Comparison of ENCODE assay signal across 30 cellular contexts in the genomic region with DNA sequence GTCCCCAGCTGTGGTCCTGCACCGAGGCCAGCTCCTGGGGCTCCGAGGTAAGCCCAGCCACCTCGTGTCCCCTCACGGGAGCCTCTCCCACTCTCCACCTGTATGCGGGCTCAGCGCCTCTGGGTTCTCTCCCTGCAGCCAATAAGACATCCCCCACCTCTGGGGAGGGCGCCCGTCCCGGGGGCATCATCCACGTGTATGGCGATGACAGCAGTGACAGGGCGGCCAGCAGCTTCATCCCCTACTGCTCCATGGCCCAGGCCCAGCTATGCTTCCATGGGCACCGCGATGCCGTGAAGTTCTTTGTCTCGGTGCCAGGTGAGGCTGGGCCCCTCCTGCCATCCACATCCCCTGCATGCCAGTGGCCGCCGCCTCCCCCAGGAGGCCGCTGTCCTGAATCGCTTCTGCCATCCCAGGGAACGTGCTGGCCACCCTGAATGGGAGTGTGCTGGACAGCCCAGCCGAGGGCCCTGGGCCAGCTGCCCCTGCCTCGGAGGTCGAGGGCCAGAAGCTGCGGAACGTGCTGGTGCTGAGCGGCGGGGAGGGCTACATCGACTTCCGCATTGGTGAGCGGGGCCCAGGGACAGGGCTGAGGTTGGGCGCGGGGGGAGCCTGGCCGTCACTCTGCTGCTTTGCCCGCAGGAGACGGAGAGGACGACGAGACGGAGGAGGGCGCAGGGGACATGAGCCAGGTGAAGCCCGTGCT. TPM values are rescaled to one million over a fixed set of nuclear protein-coding genes. Genes with fewer than 3 reads are reported as not detected.
DNase-seq lines count a peak whose midpoint lies in the region; ATAC-seq, FAIRE-seq and TF ChIP-seq lines count a peak whose summit lies in the region.
"Had no signal": no experiment of that assay in that cellular context is flagged by ENCODE, and none has a peak within 500 bp of the region (broad histone marks: within the 10 kb centered on the region; RNA-seq: fewer than 3 reads in every experiment).

No MANE protein-coding gene starts in this region.

- CTCF ChIA-PET in A549 (lab: Yijun Ruan, JAX) (interaction anchor here (1.7 to 8.5 kb wide), 3 partner anchors 8 to 61 kb away, joined by 4 to 56 read pairs (median 7); a partner anchor contains a TSS), K562 (lab: Yijun Ruan, JAX; ENCODE audit: low intra/inter-chr PET ratio) (no interaction called here)

- no peaks in the 10 kb centered on the region for H3K27me3 ChIP-seq in K562 (ENCODE audit: control insufficient read depth in 2 of 2, insufficient read depth in 2 of 2, low read length in 2 of 2)
- H3K27me3 ChIP-seq: BLaER1 treated with 17β-estradiol and CSF1 and Interleukin-3, amounts not matched to agents 10 nM and 100 nM; colonic mucosa; gastrocnemius medialis; neural progenitor cell; right atrium auricular region; tibial artery had no signal

- BruUV-seq in K562 (replicated peaks; lab: Mats Ljungman, UMichigan): no TSS peak

- H3K4me3 ChIP-seq in A549 (no peak overlapping the region), K562 (no peak overlapping the region)
- H3K4me3 ChIP-seq: BLaER1 treated with 17β-estradiol and CSF1 and Interleukin-3, amounts not matched to agents 10 nM and 100 nM; colonic mucosa; gastrocnemius medialis; neural progenitor cell; right atrium auricular region; smooth muscle cell; tibial artery had no signal

- no peaks in the 10 kb centered on the region for H3K9me1 ChIP-seq in K562 (ENCODE audit: control insufficient read depth, insufficient read depth, low read length)

- no peak overlapping the region for H2AFZ ChIP-seq in K562 (ENCODE audit: low read depth, low read length)
- H2AFZ ChIP-seq: neural progenitor cell had no signal

- 88% methylated on average over 29 of the region's 41 CpGs for WGBS in A549 (ENCODE audit: missing lambda C conversion rate)
- WGBS in K562 (ENCODE audit: insufficient coverage, low coverage, missing lambda C conversion rate): 91% methylated on average over 28 of the region's 41 CpGs

- ATAC-seq in A549 (no peak), K562 (no peak), GM19455 (IDR thresholded peaks at IDR 0.05; ENCODE audit: unreplicated experiment) (no peak)
- ATAC-seq: activated CD4-positive, alpha-beta T cell treated with anti-CD3 and anti-CD28 coated beads for 36 hours; activated CD8-positive, alpha-beta T cell treated with anti-CD3 and anti-CD28 coated beads for 36 hours; gastrocnemius medialis; HCT116; left ventricle myocardium superior had no signal

- no peak for TF ChIP-seq POLR2A in A549 (IDR thresholded peaks at IDR 0.05; ENCODE audit: low read length)
- TF ChIP-seq POLR2A in GM12891 (IDR thresholded peaks at IDR 0.05; ENCODE audit: low read depth, low read length): peak; percentile 34; the same call in 1 of the 2 replicates
- TF ChIP-seq POLR2A in K562 (conservative IDR thresholded peaks at IDR 0.05): no peak

- in situ Hi-C loops in K562 (cut with MboI): no loop called here

- peaks cover 78% of the 10 kb centered on the region; the same call in 2 of the 3 replicates for H3K36me3 ChIP-seq in K562 (ENCODE audit: control insufficient read depth, insufficient read depth, low read length)
- H3K36me3 ChIP-seq: neural progenitor cell had no signal

- H4K20me1 ChIP-seq in K562 (replicated peaks; ENCODE audit: control insufficient read depth, insufficient read depth, low read length): 0 out of 2 replicates have a peak, but pooled peaks cover 8% of the 10 kb centered on the region

- no peak for TF ChIP-seq CTCF in A549 (IDR thresholded peaks at IDR 0.05)
- no peak for TF ChIP-seq CTCF in K562 (IDR thresholded peaks at IDR 0.05 in 2 of 3, conservative IDR thresholded peaks at IDR 0.05 in 1 of 3; ENCODE audit: insufficient read depth in 2 of 3, low read depth in 1 of 3, low read length in 3 of 3)

- H3K79me2 ChIP-seq in K562 (ENCODE audit: control insufficient read depth, insufficient read depth, low read length): peaks cover 32% of the 10 kb centered on the region

- POLR2A ChIA-PET in A549 (lab: Yijun Ruan, JAX) (interaction anchor here (6.5 kb wide), 1 partner anchor 14 kb away, joined by 46 read pairs; a partner anchor contains a TSS), K562 (lab: Yijun Ruan, JAX) (interaction anchor here (0.8 to 1.5 kb wide), 5 partner anchors 8 to 197 kb away, joined by 3 to 4 read pairs (median 3); a partner anchor contains a TSS)

- H3K27ac ChIP-seq in A549: no peak overlapping the region
- no peak overlapping the region for H3K27ac ChIP-seq in K562 (ENCODE audit: extremely low read depth, low read depth, low read length)
- H3K27ac ChIP-seq: BLaER1 treated with 17β-estradiol and CSF1 and Interleukin-3, amounts not matched to agents 10 nM and 100 nM; colonic mucosa; neural progenitor cell; right atrium auricular region had no signal

- no peak for TF ChIP-seq EP300 in A549 (IDR thresholded peaks at IDR 0.05)
- no peak for TF ChIP-seq EP300 in K562 (IDR thresholded peaks at IDR 0.05; ENCODE audit: low read length)

- H3K4me2 ChIP-seq in A549 (no peak overlapping the region), K562 (ENCODE audit: insufficient read depth, low read length) (no peak overlapping the region)
- H3K4me2 ChIP-seq: BLaER1 treated with 17β-estradiol and CSF1 and Interleukin-3, amounts not matched to agents 10 nM and 100 nM; neural progenitor cell; smooth muscle cell had no signal

- peak overlapping the region in 1 of 2 experiments; percentile 9; a peak in 1 of 4 replicates for H3K9ac ChIP-seq in K562 (ENCODE audit: insufficient read depth in 1 of 2, low read depth in 2 of 2, low read length in 2 of 2)
- H3K9ac ChIP-seq: neural progenitor cell had no signal

- H3K9me3 ChIP-seq in A549 (no peaks in the 10 kb centered on the region), K562 (replicated peaks; ENCODE audit: control insufficient read depth, insufficient read depth, low read depth, low read length) (no peaks in the 10 kb centered on the region)
- H3K9me3 ChIP-seq: BLaER1 treated with 17β-estradiol and CSF1 and Interleukin-3, amounts not matched to agents 10 nM and 100 nM; Caco-2; colonic mucosa; gastrocnemius medialis; right atrium auricular region; tibial artery had no signal

- intact Hi-C loops in K562 (cut with micrococcal nuclease): no loop called here

- H3K4me1 ChIP-seq in A549 (peaks cover 14% of the 10 kb centered on the region), K562 (replicated peaks in 1 of 2; ENCODE audit: control insufficient read depth in 2 of 2, insufficient read depth in 2 of 2, low read length in 2 of 2) (peaks cover 17 to 94% of the 10 kb centered on the region in 2 experiments; a peak in 4 of 5 replicates)
- H3K4me1 ChIP-seq: Caco-2, neural progenitor cell had no signal

- FAIRE-seq in A549 (lab: Jason Lieb, UNC) (no peak), GM12891 (lab: Jason Lieb, UNC) (no peak), K562 (lab: Jason Lieb, UNC) (no peak)
- FAIRE-seq: kidney, RCC 7860 had no signal

- DNase-seq in A549 (ENCODE audit: low read depth in 1 of 2, low spot score in 1 of 2): no peak
- DNase-seq in GM12891 (ENCODE audit: insufficient read length, low spot score): no peak
- no peak for DNase-seq in K562 (ENCODE audit: extremely low read depth in 1 of 4, low spot score in 3 of 4)
- DNase-seq in cerebellar nuclear complex (lab: John Stamatoyannopoulos, UW): no peak
- DNase-seq: activated CD4-positive, alpha-beta T cell treated with anti-CD3 and anti-CD28 coated beads for 36 hours; activated CD8-positive, alpha-beta memory T cell treated with anti-CD3 and anti-CD28 coated beads, Interleukin-2, amount 50 U/mL, for 48 hours; activated CD8-positive, alpha-beta T cell treated with anti-CD3 and anti-CD28 coated beads for 36 hours; activated naive CD8-positive, alpha-beta T cell treated with anti-CD3 and anti-CD28 coated beads for 36 hours; aorta; Caco-2; colonic mucosa; effector CD4-positive, alpha-beta T cell; gastrocnemius medialis; GDM1; Kasumi-1; kidney; left ventricle myocardium superior; NCI-H1436; NCI-H2081 treated with DMSO at 0.1 percent for 48 hours; NCI-H226; NCI-H69; stimulated activated CD4-positive, alpha-beta T cell treated with anti-CD3 and anti-CD28 coated beads, Interleukin-1b, Interleukin-23, amount 100 ng/mL, for 48 hours; tibial artery had no signal

- TF ChIP-seq RAD21 in A549 (conservative IDR thresholded peaks at IDR 0.05 in 1 of 2, IDR thresholded peaks at IDR 0.05 in 1 of 2): no peak
- no peak for TF ChIP-seq RAD21 in K562 (CRISPR knock-in tag; conservative IDR thresholded peaks at IDR 0.05 in 1 of 2, IDR thresholded peaks at IDR 0.05 in 1 of 2)

RNA-seq across cellular contexts. Expression of a gene that starts 3.1 kb away (rescaled TPM):
- polyA plus RNA-seq in A549 (2011; rRNA removed): 15.2 and 15.7 TPM in 2 replicates
- polyA plus RNA-seq in A549 (2012; cell fraction: cytosol; rRNA removed): 64.9 and 82.8 TPM in 2 replicates
- 175 and 253 TPM in 2 replicates for polyA plus RNA-seq in A549 (2012; cell fraction: nucleus; rRNA removed)
- 46.4 to 59.2 TPM (median 49.9 TPM) in 3 replicates for polyA plus RNA-seq in A549 (2017; fragmentation: RNase III; extraction: RNeasy Plus Mini Kit Qiagen cat#74134 plus additional on column Dnase treatment)
- polyA minus RNA-seq in A549 (2011; rRNA and poly(A)+ RNA removed): 2.2 and 3.0 TPM in 2 replicates
- 62.8 TPM for polyA plus RNA-seq in GM12891 (2012; ENCODE audit: low read depth, missing spikeins)
- total RNA-seq in K562 (2011; cell fraction: chromatin; rRNA removed; ENCODE audit: low replicate concordance): 4.5 and 43.9 TPM in 2 replicates
- total RNA-seq in K562 (2011; cell fraction: nucleolus; rRNA removed): 90.4 and 94.7 TPM in 2 replicates
- 25.3 and 29.3 TPM in 2 replicates for total RNA-seq in K562 (2011; cell fraction: nucleoplasm; rRNA removed)
- total RNA-seq in K562 (2014; rRNA removed): 65.5 and 75.6 TPM in 2 replicates
- total RNA-seq in K562 (2014; rRNA removed; fragmentation: Illumina TruSeq; extraction: Trizol): 0.32 and 1.1 TPM in 2 replicates
- 11.5 and 15.2 TPM in 2 replicates for total RNA-seq in K562 (2015; rRNA removed; fragmentation: Illumina TruSeq; extraction: Trizol)
- 57.9 and 66.6 TPM in 2 replicates for total RNA-seq in K562 (2021)
- polyA plus RNA-seq in K562 (2011; rRNA removed): 13.9 and 20.3 TPM in 2 replicates
- polyA plus RNA-seq in K562 (2011; cell fraction: cytosol; rRNA removed): 30.9 and 115 TPM in 2 replicates
- 128 and 208 TPM in 2 replicates for polyA plus RNA-seq in K562 (2011; cell fraction: nucleus; rRNA removed)
- 44.6 and 58.7 TPM in 2 replicates for polyA plus RNA-seq in K562 (2012)
- polyA plus RNA-seq in K562 (2014; fragmentation: Illumina TruSeq; extraction: Trizol): 1.1 and 11.5 TPM in 2 replicates
- 1 to 10 TPM in 1 of 2 experiments, under 1 TPM in 1; 0.68 to 4.2 TPM for polyA plus RNA-seq in K562 (2014; fragmentation: Nextera tagmentation; extraction: Ambion mirVana)
- polyA plus RNA-seq in K562 (2014; rRNA removed): 70.3 and 76.3 TPM in 2 replicates
- 0.96 and 1.3 TPM in 2 replicates for polyA minus RNA-seq in K562 (2011; rRNA and poly(A)+ RNA removed)
- 9.6 and 11.4 TPM in 2 replicates for polyA minus RNA-seq in K562 (2011; cell fraction: cytosol; rRNA and poly(A)+ RNA removed)
- polyA minus RNA-seq in K562 (2011; cell fraction: nucleus; rRNA and poly(A)+ RNA removed): 26.0 and 31.0 TPM in 2 replicates

RNA-seq across cellular contexts. Expression of a gene that starts 4.4 kb away (rescaled TPM):
- polyA plus RNA-seq in A549 (2011; rRNA removed) (2.9 and 3.7 TPM in 2 replicates), A549 (2017; fragmentation: RNase III; extraction: RNeasy Plus Mini Kit Qiagen cat#74134 plus additional on column Dnase treatment) (13.0 to 17.3 TPM (median 16.5 TPM) in 3 replicates), K562 (2011; rRNA removed) (3.3 and 6.2 TPM in 2 replicates), K562 (2014; fragmentation: Illumina TruSeq; extraction: Trizol) (3.5 and 5.3 TPM in 2 replicates), K562 (2014; fragmentation: Nextera tagmentation; extraction: Ambion mirVana) (under 1 TPM; 0.35 to 0.42 TPM), K562 (2014; rRNA removed) (17.3 and 19.8 TPM in 2 replicates)
- 7.0 and 8.9 TPM in 2 replicates for polyA plus RNA-seq in A549 (2012; cell fraction: cytosol; rRNA removed)
- 77.2 and 97.0 TPM in 2 replicates for polyA plus RNA-seq in A549 (2012; cell fraction: nucleus; rRNA removed)
- polyA minus RNA-seq in A549 (2011; rRNA and poly(A)+ RNA removed): 3.7 and 3.8 TPM in 2 replicates
- polyA plus RNA-seq in GM12891 (2012; ENCODE audit: low read depth, missing spikeins): 12.3 TPM
- total RNA-seq in K562 (2011; cell fraction: chromatin; rRNA removed; ENCODE audit: low replicate concordance): 24.0 and 77.3 TPM in 2 replicates
- total RNA-seq in K562 (2011; cell fraction: nucleolus; rRNA removed): 56.5 and 58.8 TPM in 2 replicates
- 26.8 and 26.9 TPM in 2 replicates for total RNA-seq in K562 (2011; cell fraction: nucleoplasm; rRNA removed)
- total RNA-seq in K562 (2014; rRNA removed) (10.6 and 14.7 TPM in 2 replicates), K562 (2014; rRNA removed; fragmentation: Illumina TruSeq; extraction: Trizol) (1.1 and 1.6 TPM in 2 replicates), K562 (2015; rRNA removed; fragmentation: Illumina TruSeq; extraction: Trizol) (5.4 and 6.9 TPM in 2 replicates), K562 (2021) (19.9 and 20.5 TPM in 2 replicates)
- 3.2 and 8.1 TPM in 2 replicates for polyA plus RNA-seq in K562 (2011; cell fraction: cytosol; rRNA removed)
- polyA plus RNA-seq in K562 (2011; cell fraction: nucleus; rRNA removed): 46.3 and 81.6 TPM in 2 replicates
- polyA plus RNA-seq in K562 (2012): 7.6 and 8.4 TPM in 2 replicates
- 1.7 and 2.1 TPM in 2 replicates for polyA minus RNA-seq in K562 (2011; rRNA and poly(A)+ RNA removed)
- 4.7 and 5.0 TPM in 2 replicates for polyA minus RNA-seq in K562 (2011; cell fraction: cytosol; rRNA and poly(A)+ RNA removed)
- 20.8 and 22.9 TPM in 2 replicates for polyA minus RNA-seq in K562 (2011; cell fraction: nucleus; rRNA and poly(A)+ RNA removed)

RNA-seq across cellular contexts. Expression of a gene that starts 4.7 kb away (rescaled TPM):
- polyA plus RNA-seq in A549 (2011; rRNA removed) (105 and 118 TPM in 2 replicates), A549 (2017; fragmentation: RNase III; extraction: RNeasy Plus Mini Kit Qiagen cat#74134 plus additional on column Dnase treatment) (210 to 220 TPM (median 214 TPM) in 3 replicates), K562 (2011; rRNA removed) (92.8 and 97.8 TPM in 2 replicates), K562 (2014; fragmentation: Illumina TruSeq; extraction: Trizol) (70.4 and 139 TPM in 2 replicates), K562 (2014; fragmentation: Nextera tagmentation; extraction: Ambion mirVana) (10 to 100 TPM in 1 of 2 experiments, 1 to 10 TPM in 1; 5.2 to 10.9 TPM), K562 (2014; rRNA removed) (252 and 261 TPM in 2 replicates)
- 247 and 255 TPM in 2 replicates for polyA plus RNA-seq in A549 (2012; cell fraction: cytosol; rRNA removed)
- polyA plus RNA-seq in A549 (2012; cell fraction: nucleus; rRNA removed): 134 and 202 TPM in 2 replicates
- 33.4 and 34.5 TPM in 2 replicates for polyA minus RNA-seq in A549 (2011; rRNA and poly(A)+ RNA removed)
- polyA plus RNA-seq in GM12891 (2012; ENCODE audit: low read depth, missing spikeins): 110 TPM
- total RNA-seq in K562 (2011; cell fraction: chromatin; rRNA removed; ENCODE audit: low replicate concordance): 21.2 and 69.4 TPM in 2 replicates
- 82.5 and 101 TPM in 2 replicates for total RNA-seq in K562 (2011; cell fraction: nucleolus; rRNA removed)
- 42.6 and 57.2 TPM in 2 replicates for total RNA-seq in K562 (2011; cell fraction: nucleoplasm; rRNA removed)
- total RNA-seq in K562 (2014; rRNA removed) (334 and 370 TPM in 2 replicates), K562 (2014; rRNA removed; fragmentation: Illumina TruSeq; extraction: Trizol) (70.9 and 92.7 TPM in 2 replicates), K562 (2015; rRNA removed; fragmentation: Illumina TruSeq; extraction: Trizol) (188 and 213 TPM in 2 replicates), K562 (2021) (230 and 244 TPM in 2 replicates)
- polyA plus RNA-seq in K562 (2011; cell fraction: cytosol; rRNA removed): 104 and 232 TPM in 2 replicates
- polyA plus RNA-seq in K562 (2011; cell fraction: nucleus; rRNA removed): 111 and 142 TPM in 2 replicates
- 116 and 130 TPM in 2 replicates for polyA plus RNA-seq in K562 (2012)
- 34.1 and 34.5 TPM in 2 replicates for polyA minus RNA-seq in K562 (2011; rRNA and poly(A)+ RNA removed)
- polyA minus RNA-seq in K562 (2011; cell fraction: cytosol; rRNA and poly(A)+ RNA removed): 54.0 and 82.0 TPM in 2 replicates
- 29.9 and 37.0 TPM in 2 replicates for polyA minus RNA-seq in K562 (2011; cell fraction: nucleus; rRNA and poly(A)+ RNA removed)

RNA-seq across cellular contexts. Expression of a gene that starts 14.2 kb away (rescaled TPM):
- polyA plus RNA-seq in A549 (2011; rRNA removed) (9.2 and 10.6 TPM in 2 replicates), A549 (2017; fragmentation: RNase III; extraction: RNeasy Plus Mini Kit Qiagen cat#74134 plus additional on column Dnase treatment) (10.6 to 17.3 TPM (median 14.6 TPM) in 3 replicates), K562 (2011; rRNA removed) (11.9 and 20.4 TPM in 2 replicates), K562 (2014; fragmentation: Illumina TruSeq; extraction: Trizol) (3.9 and 10.0 TPM in 2 replicates), K562 (2014; fragmentation: Nextera tagmentation; extraction: Ambion mirVana) (1 to 10 TPM in 1 of 2 experiments, under 1 TPM in 1; 0.39 to 1.3 TPM), K562 (2014; rRNA removed) (29.4 and 37.4 TPM in 2 replicates)
- 20.8 and 26.8 TPM in 2 replicates for polyA plus RNA-seq in A549 (2012; cell fraction: cytosol; rRNA removed)
- 88.1 and 104 TPM in 2 replicates for polyA plus RNA-seq in A549 (2012; cell fraction: nucleus; rRNA removed)
- 7.2 and 7.4 TPM in 2 replicates for polyA minus RNA-seq in A549 (2011; rRNA and poly(A)+ RNA removed)
- polyA plus RNA-seq in GM12891 (2012; ENCODE audit: low read depth, missing spikeins): 16.3 TPM
- 26.2 and 74.9 TPM in 2 replicates for total RNA-seq in K562 (2011; cell fraction: chromatin; rRNA removed; ENCODE audit: low replicate concordance)
- 64.9 and 70.4 TPM in 2 replicates for total RNA-seq in K562 (2011; cell fraction: nucleolus; rRNA removed)
- 32.1 and 39.0 TPM in 2 replicates for total RNA-seq in K562 (2011; cell fraction: nucleoplasm; rRNA removed)
- total RNA-seq in K562 (2014; rRNA removed) (22.9 and 25.2 TPM in 2 replicates), K562 (2014; rRNA removed; fragmentation: Illumina TruSeq; extraction: Trizol) (2.1 and 2.2 TPM in 2 replicates), K562 (2015; rRNA removed; fragmentation: Illumina TruSeq; extraction: Trizol) (7.1 and 9.5 TPM in 2 replicates), K562 (2021) (20.9 and 22.1 TPM in 2 replicates)
- polyA plus RNA-seq in K562 (2011; cell fraction: cytosol; rRNA removed): 22.4 and 38.9 TPM in 2 replicates
- polyA plus RNA-seq in K562 (2011; cell fraction: nucleus; rRNA removed): 113 and 172 TPM in 2 replicates
- 15.5 and 42.6 TPM in 2 replicates for polyA plus RNA-seq in K562 (2012)
- 3.1 and 4.7 TPM in 2 replicates for polyA minus RNA-seq in K562 (2011; rRNA and poly(A)+ RNA removed)
- 5.5 and 9.3 TPM in 2 replicates for polyA minus RNA-seq in K562 (2011; cell fraction: cytosol; rRNA and poly(A)+ RNA removed)
- 16.6 and 19.7 TPM in 2 replicates for polyA minus RNA-seq in K562 (2011; cell fraction: nucleus; rRNA and poly(A)+ RNA removed)

RNA-seq across cellular contexts. Expression of a gene that starts 14.5 kb away (rescaled TPM):
- polyA plus RNA-seq in A549 (2011; rRNA removed): 21.9 and 24.7 TPM in 2 replicates
- polyA plus RNA-seq in A549 (2012; cell fraction: cytosol; rRNA removed): 94.4 and 129 TPM in 2 replicates
- 147 and 177 TPM in 2 replicates for polyA plus RNA-seq in A549 (2012; cell fraction: nucleus; rRNA removed)
- polyA plus RNA-seq in A549 (2017; fragmentation: RNase III; extraction: RNeasy Plus Mini Kit Qiagen cat#74134 plus additional on column Dnase treatment): 58.9 to 65.3 TPM (median 60.7 TPM) in 3 replicates
- polyA minus RNA-seq in A549 (2011; rRNA and poly(A)+ RNA removed): 9.3 and 9.5 TPM in 2 replicates
- polyA plus RNA-seq in GM12891 (2012; ENCODE audit: low read depth, missing spikeins): 43.5 TPM
- 40.1 and 114 TPM in 2 replicates for total RNA-seq in K562 (2011; cell fraction: chromatin; rRNA removed; ENCODE audit: low replicate concordance)
- total RNA-seq in K562 (2011; cell fraction: nucleolus; rRNA removed): 99.9 and 115 TPM in 2 replicates
- total RNA-seq in K562 (2011; cell fraction: nucleoplasm; rRNA removed): 47.3 and 54.8 TPM in 2 replicates
- total RNA-seq in K562 (2014; rRNA removed): 115 and 140 TPM in 2 replicates
- total RNA-seq in K562 (2014; rRNA removed; fragmentation: Illumina TruSeq; extraction: Trizol): 3.3 and 4.4 TPM in 2 replicates
- 36.1 and 41.8 TPM in 2 replicates for total RNA-seq in K562 (2015; rRNA removed; fragmentation: Illumina TruSeq; extraction: Trizol)
- total RNA-seq in K562 (2021): 84.8 and 95.8 TPM in 2 replicates
- polyA plus RNA-seq in K562 (2011; rRNA removed): 24.0 and 30.8 TPM in 2 replicates
- polyA plus RNA-seq in K562 (2011; cell fraction: cytosol; rRNA removed): 57.0 and 157 TPM in 2 replicates
- polyA plus RNA-seq in K562 (2011; cell fraction: nucleus; rRNA removed): 110 and 151 TPM in 2 replicates
- polyA plus RNA-seq in K562 (2012): 64.4 and 77.9 TPM in 2 replicates
- polyA plus RNA-seq in K562 (2014; fragmentation: Illumina TruSeq; extraction: Trizol): 11.4 and 42.6 TPM in 2 replicates
- 1 to 10 TPM; 1.8 to 7.7 TPM for polyA plus RNA-seq in K562 (2014; fragmentation: Nextera tagmentation; extraction: Ambion mirVana)
- 97.1 and 104 TPM in 2 replicates for polyA plus RNA-seq in K562 (2014; rRNA removed)
- polyA minus RNA-seq in K562 (2011; rRNA and poly(A)+ RNA removed): 6.1 and 8.5 TPM in 2 replicates
- 31.0 and 38.0 TPM in 2 replicates for polyA minus RNA-seq in K562 (2011; cell fraction: cytosol; rRNA and poly(A)+ RNA removed)
- 27.2 and 34.2 TPM in 2 replicates for polyA minus RNA-seq in K562 (2011; cell fraction: nucleus; rRNA and poly(A)+ RNA removed)
